In the genomic region with DNA sequence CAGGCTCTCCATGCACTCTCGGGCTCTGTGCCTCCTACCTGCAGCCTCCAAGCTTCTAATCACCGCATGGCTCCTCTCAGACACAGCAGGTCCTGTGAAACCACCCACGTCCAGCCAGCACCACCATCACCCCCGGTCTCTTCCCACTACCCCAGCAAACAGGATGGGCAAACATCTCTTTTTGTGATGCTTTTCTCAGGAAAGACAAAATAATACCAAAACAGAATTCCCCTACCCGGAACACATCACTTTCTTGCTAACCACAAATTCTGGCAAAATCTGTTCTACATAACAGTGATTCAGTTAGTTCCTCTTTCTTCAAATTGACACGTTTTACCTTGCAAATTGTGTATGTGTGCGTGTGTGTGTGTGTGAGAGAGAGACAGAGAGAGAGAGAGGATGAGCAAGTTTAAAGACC, we compare ENCODE assay signal across 1 cellular context.
TF ChIP-seq lines count a peak whose summit lies in the region.

No MANE protein-coding gene starts in this region.

TF ChIP-seq in K562, 482 proteins besides CTCF, POLR2A, EP300 and RAD21 (continued from another document):
- TF ChIP-seq ESRRA (IDR thresholded peaks at IDR 0.05; ENCODE audit: borderline replicate concordance, low read depth) (peak; percentile 19; the same call in 1 of the 2 replicates), NBN (IDR thresholded peaks at IDR 0.05; ENCODE audit: low read depth) (peak; percentile 28; the same call in 1 of the 2 replicates), SMARCA5 (IDR thresholded peaks at IDR 0.05) (no peak), ZNF175 (CRISPR knock-in tag; IDR thresholded peaks at IDR 0.05; ENCODE audit: low read depth) (no peak), HSF4 (CRISPR knock-in tag; IDR thresholded peaks at IDR 0.05; ENCODE audit: borderline replicate concordance) (no peak), RCOR1 (IDR thresholded peaks at IDR 0.05; ENCODE audit: borderline replicate concordance in 1 of 2, low read depth in 2 of 2, low read length in 2 of 2) (peak in 1 of 2 experiments; percentile 65; a peak in 2 of 4 replicates)
